7 cellular contexts compared by ENCODE assay signal in the genomic region with DNA sequence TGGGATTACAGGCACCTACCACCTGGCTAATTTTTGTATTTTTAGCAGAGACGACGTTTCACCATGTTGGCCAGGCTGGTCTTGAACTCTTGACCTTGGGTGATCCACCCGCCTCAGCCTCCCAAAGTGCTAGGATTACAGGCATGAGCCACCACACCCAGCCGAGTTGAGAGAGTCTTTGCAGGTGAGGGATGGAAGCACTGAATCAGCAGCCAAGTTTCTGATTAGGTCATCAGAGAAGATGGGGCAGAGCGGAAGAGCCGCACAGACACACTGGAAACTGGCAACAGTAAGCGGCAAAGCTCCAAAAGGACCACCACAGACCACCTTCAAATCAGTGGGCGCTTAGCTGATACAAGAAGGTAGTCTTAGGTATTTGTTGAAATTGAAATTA. TPM values are rescaled to one million over a fixed set of nuclear protein-coding genes. Genes with fewer than 3 reads are reported as not detected.
DNase-seq lines count a peak whose midpoint lies in the region; ATAC-seq, FAIRE-seq and TF ChIP-seq lines count a peak whose summit lies in the region.
"Not testable (repeated sequence)": the region's sequence is repeated elsewhere in the genome, so short reads cannot be mapped to it uniquely, and the experiment has no call there.

No MANE protein-coding gene starts in this region.

- not testable (repeated sequence) for H3K27me3 Mint-ChIP-seq in activated naive CD8-positive, alpha-beta T cell treated with anti-CD3 and anti-CD28 coated beads, Interleukin-2, amount 50 U/mL, for 24 hours

- H3K4me1 Mint-ChIP-seq in activated naive CD8-positive, alpha-beta T cell treated with anti-CD3 and anti-CD28 coated beads, Interleukin-2, amount 50 U/mL, for 24 hours = not testable (repeated sequence)

- FAIRE-seq in GM19239 (lab: Jason Lieb, UNC) = peak; percentile 18

- not testable (repeated sequence) for H3K4me3 ChIP-seq in HEK293 (ENCODE audit: low read depth, low read length); KMS-11 (IDR thresholded peaks at IDR 0.05; ENCODE audit: insufficient read depth, low read depth, low read length); epithelial cell of esophagus (ENCODE audit: low read length); sigmoid colon
- H3K4me3 ChIP-seq in OCI-LY7 (ENCODE audit: low read depth, low read length, poor library complexity, severe bottlenecking) = peak overlapping the region; percentile 24

- H3K4me2 ChIP-seq in KMS-11 (peak overlapping the region; percentile 81), OCI-LY7 (ENCODE audit: low read length) (peak overlapping the region; percentile 58)

- POLR2A ChIA-PET in HEK293 (lab: Yijun Ruan, JAX) (interaction anchor here (1.1 kb wide), 1 partner anchor 108 kb away, joined by 3 read pairs; no protein-coding TSS in a partner anchor), OCI-LY7 (lab: Charles Lee) (interaction anchor here (0.6 to 5.3 kb wide), 9 partner anchors 8 to 1083 kb away, joined by 3 to 39 read pairs (median 3); no protein-coding TSS in a partner anchor)

- not testable (repeated sequence) for BruUV-seq in OCI-LY7 (replicated peaks; lab: Mats Ljungman, UMichigan)

- not testable (repeated sequence) for H3K9me2 ChIP-seq in OCI-LY7 (ENCODE audit: insufficient read depth, low read length)

- H3K79me2 ChIP-seq in KMS-11 (ENCODE audit: insufficient read depth, low read depth) (peaks cover 98% of the 10 kb centered on the region), OCI-LY7 (ENCODE audit: insufficient read depth, low read depth, low read length) (peaks cover 45% of the 10 kb centered on the region)

- not testable (repeated sequence) for TF ChIP-seq POLR2A in sigmoid colon (IDR thresholded peaks at IDR 0.05)

- ATAC-seq in activated naive CD8-positive, alpha-beta T cell treated with anti-CD3 and anti-CD28 coated beads, Interleukin-2, amount 50 U/mL, for 24 hours = peak; percentile 40

- not testable (repeated sequence) for H4K20me1 ChIP-seq in KMS-11 (ENCODE audit: insufficient read depth)
- peaks cover 22% of the 10 kb centered on the region; the same call in 1 of the 2 replicates for H4K20me1 ChIP-seq in OCI-LY7 (ENCODE audit: insufficient read depth, low read length)

- H3K9ac ChIP-seq in KMS-11 = peak overlapping the region; percentile 95

- not testable (repeated sequence) for H3K27me3 ChIP-seq in KMS-11 (ENCODE audit: insufficient read depth, low read depth); sigmoid colon

- WGBS in sigmoid colon, 2 donors = 82 to 86% methylated on average over 8 of the region's 8 CpGs

- not testable (repeated sequence) for DNase-seq in GM19239 (ENCODE audit: insufficient read length, low spot score); OCI-LY7 (ENCODE audit: low spot score); activated naive CD8-positive, alpha-beta T cell treated with anti-CD3 and anti-CD28 coated beads, Interleukin-2, amount 50 U/mL, for 24 hours
- DNase-seq in epithelial cell of esophagus (ENCODE audit: low read depth) (peak; percentile 8), sigmoid colon (peak; percentile 4)

- not testable (repeated sequence) for H2AFZ ChIP-seq in KMS-11 (ENCODE audit: low read depth); OCI-LY7 (ENCODE audit: low read length)

- H3K4me1 ChIP-seq in HEK293 (ENCODE audit: control insufficient read depth, insufficient read depth, low read length); sigmoid colon: not testable (repeated sequence)
- H3K4me1 ChIP-seq in KMS-11 (ENCODE audit: low read depth, poor library complexity, severe bottlenecking) = peaks cover 100% of the 10 kb centered on the region
- H3K4me1 ChIP-seq in OCI-LY7 (ENCODE audit: insufficient read depth, low read length, poor library complexity, severe bottlenecking) = peaks cover 64% of the 10 kb centered on the region

- not testable (repeated sequence) for H3K9me3 Mint-ChIP-seq in activated naive CD8-positive, alpha-beta T cell treated with anti-CD3 and anti-CD28 coated beads, Interleukin-2, amount 50 U/mL, for 24 hours

- not testable (repeated sequence) for TF ChIP-seq CTCF in HEK293 (tag by site-specific recombination; IDR thresholded peaks at IDR 0.05); KMS-11 (conservative IDR thresholded peaks at IDR 0.05; ENCODE audit: low read depth, low read length); OCI-LY7 (conservative IDR thresholded peaks at IDR 0.05; ENCODE audit: low read length); epithelial cell of esophagus (IDR thresholded peaks at IDR 0.05; ENCODE audit: insufficient read depth, low read depth, low read length, missing control alignments); sigmoid colon (IDR thresholded peaks at IDR 0.05)

- H3K36me3 Mint-ChIP-seq in activated naive CD8-positive, alpha-beta T cell treated with anti-CD3 and anti-CD28 coated beads, Interleukin-2, amount 50 U/mL, for 24 hours (ENCODE audit: low read depth) = peaks cover 81% of the 10 kb centered on the region

- intact Hi-C loops in OCI-LY7 (cut with micrococcal nuclease; ENCODE audit: unreplicated experiment) = loop anchor here (2.0 to 5.0 kb wide), 2 partner anchors 164 to 173 kb away; partner anchors contain the start of gene BLOC1S5
- intact Hi-C loops in sigmoid colon (cut with DNase I) = not testable (repeated sequence)

- CTCF ChIA-PET in HEK293 (lab: Yijun Ruan, JAX) = interaction anchor here (0.6 to 2.0 kb wide), 5 partner anchors 24 to 230 kb away, joined by 3 to 12 read pairs (median 4); no protein-coding TSS in a partner anchor
- CTCF ChIA-PET in OCI-LY7 (lab: Charles Lee; ENCODE audit: unreplicated experiment) = interaction anchor here (1.5 to 1.7 kb wide), 2 partner anchors 94 to 176 kb away, joined by 4 read pairs; no protein-coding TSS in a partner anchor

- not testable (repeated sequence) for H3K27ac ChIP-seq in HEK293 (ENCODE audit: extremely low read depth, low read depth, low read length); sigmoid colon
- H3K27ac ChIP-seq in KMS-11 (peak overlapping the region; percentile 91), OCI-LY7 (ENCODE audit: low read depth, low read length, poor library complexity, severe bottlenecking) (peak overlapping the region; percentile 78)

- H3K36me3 ChIP-seq in HEK293 (ENCODE audit: control insufficient read depth in 2 of 2, insufficient read depth in 1 of 2, low read length in 2 of 2) (peaks cover 68 to 98% of the 10 kb centered on the region in 2 experiments), KMS-11 (ENCODE audit: insufficient read depth) (peaks cover 60% of the 10 kb centered on the region), OCI-LY7 (ENCODE audit: insufficient read depth, low read length) (peaks cover 100% of the 10 kb centered on the region), sigmoid colon (peaks cover 14 to 96% (median 45%) of the 10 kb centered on the region in 4 donors)

- H3K4me3 Mint-ChIP-seq in activated naive CD8-positive, alpha-beta T cell treated with anti-CD3 and anti-CD28 coated beads, Interleukin-2, amount 50 U/mL, for 24 hours = not testable (repeated sequence)

- H3K9me3 ChIP-seq in HEK293 (ENCODE audit: control insufficient read depth, insufficient read depth, low read depth, low read length); OCI-LY7 (ENCODE audit: low read length); sigmoid colon: not testable (repeated sequence)

- TF ChIP-seq EP300 in sigmoid colon (IDR thresholded peaks at IDR 0.05) = not testable (repeated sequence)

- not testable (repeated sequence) for H3K27ac Mint-ChIP-seq in activated naive CD8-positive, alpha-beta T cell treated with anti-CD3 and anti-CD28 coated beads, Interleukin-2, amount 50 U/mL, for 24 hours

TF ChIP-seq in HEK293, 187 proteins besides CTCF, POLR2A, EP300 and RAD21:
- TF ChIP-seq ZNF140 (tag by site-specific recombination; IDR thresholded peaks at IDR 0.05) = peak; percentile 27; the same call in 1 of the 2 replicates

RNA-seq across cellular contexts. Expression of gene TXNDC5, which starts 12.4 kb away (rescaled TPM):
- total RNA-seq in OCI-LY7 (2014; rRNA removed; shearing (Covaris generic)) = 280 and 319 TPM in 2 replicates
- 312 and 363 TPM in 2 replicates for total RNA-seq in OCI-LY7 (2022)
- 10 to 100 TPM; 48.1 to 64.9 (median 52.9) TPM for total RNA-seq in sigmoid colon
- polyA plus RNA-seq in sigmoid colon = 10 to 100 TPM; 18.6 to 75.2 (median 29.1) TPM

Comparison
In these comparisons a context has a peak if more than half of its experiments do, and no peak if none do; other contexts are left out.
1. RNA of gene TXNDC5, which starts 12.4 kb away (total RNA-seq): 280 to 363 TPM in OCI-LY7; 48.1 to 64.9 TPM in sigmoid colon; every median in the first group is over 4 times any median in the second.